ENCODE assay signal across 19 cellular contexts in the genomic region with DNA sequence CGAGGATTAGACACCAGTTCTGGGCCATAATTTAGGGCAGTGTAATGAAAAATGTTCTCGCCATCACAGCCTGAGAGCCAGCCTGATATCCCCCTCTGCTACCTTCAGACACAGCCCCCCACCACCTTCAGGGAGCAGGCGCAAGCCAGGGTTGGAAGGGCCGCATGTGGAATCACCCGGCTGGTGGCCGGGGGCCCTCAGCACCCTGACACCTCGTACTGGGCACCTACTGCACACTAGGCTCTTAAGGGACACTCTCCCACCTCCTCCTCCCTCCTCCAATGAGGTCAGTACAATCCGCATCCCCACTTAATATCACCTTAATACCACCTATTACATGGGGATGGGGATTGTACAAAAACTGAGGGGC. TPM values are rescaled to one million over a fixed set of nuclear protein-coding genes. Genes with fewer than 3 reads are reported as not detected.
A peak's percentile ranks its signal among the peaks of the same experiment; 100 is the strongest.
DNase-seq lines count a peak whose midpoint lies in the region; ATAC-seq, FAIRE-seq and TF ChIP-seq lines count a peak whose summit lies in the region.
"Had no signal": no experiment of that assay in that cellular context is flagged by ENCODE, and none has a peak within 500 bp of the region (broad histone marks: within the 10 kb centered on the region; RNA-seq: fewer than 3 reads in every experiment).

No MANE protein-coding gene starts in this region.

- DNase-seq in HCT116 (ENCODE audit: low read depth, low spot score) (no peak), astrocyte (ENCODE audit: low read depth) (no peak), kidney (peak; percentile 43), neuronal stem cell (ENCODE audit: low spot score) (no peak), HepG2 (ENCODE audit: low spot score) (no peak), germinal center (ENCODE audit: low spot score) (no peak), NCI-H1105 (lab: John Stamatoyannopoulos, UW) (no peak), DMS153 (lab: John Stamatoyannopoulos, UW) (no peak)
- DNase-seq: 8988T; CD4-positive, alpha-beta memory T cell; DMS 273 treated with DMSO at 0.1 percent for 48 hours; H7 had no signal

- no peak overlapping the region for H2BK12ac ChIP-seq in neuronal stem cell (ENCODE audit: low read length)

- no peak for ATAC-seq in HCT116
- ATAC-seq in HepG2, result no peak

- TF ChIP-seq EP300 in HepG2 (IDR thresholded peaks at IDR 0.05; ENCODE audit: low read depth in 2 of 2, low read length in 2 of 2), result no peak
- TF ChIP-seq EP300 in HepG2 (CRISPR knock-in tag; IDR thresholded peaks at IDR 0.05; ENCODE audit: borderline replicate concordance), result no peak

- no peak overlapping the region for H3K4me3 Mint-ChIP-seq in astrocyte (ENCODE audit: unreplicated experiment)
- H3K4me3 Mint-ChIP-seq: CD14-positive monocyte; CD4-positive, alpha-beta memory T cell; GM23338 had no signal

- H2AK5ac ChIP-seq in neuronal stem cell (ENCODE audit: low read depth, low read length), result peak overlapping the region; percentile 34

- H4K8ac ChIP-seq in neuronal stem cell (ENCODE audit: low read depth, low read length), result no peak overlapping the region

- no peak overlapping the region for H4K91ac ChIP-seq in neuronal stem cell (ENCODE audit: low read depth, low read length, poor library complexity)

- peaks cover 24% of the 10 kb centered on the region for H3K4me1 Mint-ChIP-seq in astrocyte (ENCODE audit: low read depth, unreplicated experiment)
- H3K4me1 Mint-ChIP-seq: CD14-positive monocyte had no signal

- intact Hi-C loops in HCT116 (cut with micrococcal nuclease) (no loop called here), kidney (cut with DNase I) (no loop called here), HepG2 (cut with micrococcal nuclease; ENCODE audit: unreplicated experiment) (no loop called here)

- TF ChIP-seq POLR2A in HCT116 (IDR thresholded peaks at IDR 0.05; ENCODE audit: borderline replicate concordance, extremely low read depth, insufficient read depth, insufficient read length), result no peak
- TF ChIP-seq POLR2A in HepG2 (IDR thresholded peaks at IDR 0.05; ENCODE audit: insufficient read depth in 1 of 2, low read depth in 2 of 2, low read length in 2 of 2), result no peak

- WGBS in neuronal stem cell (ENCODE audit: extremely low coverage in 2 of 2, insufficient read length in 2 of 2, insufficient replicate concordance in 1 of 2), 2 donors, result no CpG with 5 or more reads among the region's 8 CpGs
- WGBS in HepG2 (ENCODE audit: low lambda C conversion rate), result 57% methylated on average over 8 of the region's 8 CpGs

- H3K9me2 ChIP-seq in HCT116 (ENCODE audit: insufficient read depth), result no peaks in the 10 kb centered on the region

- H3K27ac ChIP-seq in HCT116 (ENCODE audit: low read depth, low read length), result no peak overlapping the region
- no peak overlapping the region for H3K27ac ChIP-seq in astrocyte (ENCODE audit: low read depth, low read length)
- H3K27ac ChIP-seq in kidney (ENCODE audit: low read depth in 2 of 2, low read length in 2 of 2), result no peak overlapping the region
- no peak overlapping the region for H3K27ac ChIP-seq in neuronal stem cell (replicated peaks; ENCODE audit: low read length)
- no peak overlapping the region for H3K27ac ChIP-seq in HepG2 (ENCODE audit: extremely low read length, insufficient read depth, low read length)
- H3K27ac ChIP-seq: BLaER1 had no signal

- H4K20me1 ChIP-seq in HCT116 (ENCODE audit: insufficient read depth) (no peaks in the 10 kb centered on the region), astrocyte (ENCODE audit: insufficient read depth, low read length) (no peaks in the 10 kb centered on the region), HepG2 (ENCODE audit: insufficient read depth, low read length) (no peaks in the 10 kb centered on the region; the same call in 1 of the 2 replicates)
- H4K20me1 ChIP-seq: BLaER1 had no signal

- H3K79me1 ChIP-seq in neuronal stem cell (ENCODE audit: low read depth, low read length), result no peaks in the 10 kb centered on the region

- POLR2A ChIA-PET in HCT116 (lab: Charles Lee), result no interaction called here
- POLR2A ChIA-PET in HepG2 (lab: Yijun Ruan, JAX), result no interaction called here

- H3K36me3 ChIP-seq in HCT116 (ENCODE audit: control insufficient read depth in 1 of 2, insufficient read depth in 2 of 2, low read length in 2 of 2), result no peaks in the 10 kb centered on the region
- no peaks in the 10 kb centered on the region for H3K36me3 ChIP-seq in astrocyte (ENCODE audit: insufficient read depth, low read length)
- H3K36me3 ChIP-seq in kidney (ENCODE audit: control insufficient read depth in 1 of 2, insufficient read depth in 2 of 2, low read length in 2 of 2), result no peaks in the 10 kb centered on the region
- peaks cover 2 to 37% of the 10 kb centered on the region in 2 donors for H3K36me3 ChIP-seq in neuronal stem cell (replicated peaks in 1 of 2; ENCODE audit: control insufficient read depth in 2 of 2, insufficient read depth in 2 of 2, low read length in 2 of 2)
- no peaks in the 10 kb centered on the region for H3K36me3 ChIP-seq in HepG2 (replicated peaks in 1 of 2; ENCODE audit: control insufficient read depth in 1 of 2, insufficient read depth in 2 of 2, low read length in 2 of 2)
- H3K36me3 ChIP-seq: BLaER1 had no signal

- H3K23ac ChIP-seq in neuronal stem cell (ENCODE audit: low read depth, low read length, poor library complexity), result no peak overlapping the region

- in situ Hi-C loops in HepG2 (cut with HindIII; ENCODE audit: extremely low pct_ligation_motif_present, low pct_unique_long_range_greater_than_20kb), result no loop called here

- H3K79me2 ChIP-seq in HCT116 (ENCODE audit: insufficient read depth, low read length) (no peaks in the 10 kb centered on the region), astrocyte (ENCODE audit: insufficient read depth, low read length) (no peaks in the 10 kb centered on the region), HepG2 (ENCODE audit: insufficient read depth, low read length) (no peaks in the 10 kb centered on the region)

- H3K27me3 Mint-ChIP-seq in astrocyte (ENCODE audit: low read depth, unreplicated experiment), result no peaks in the 10 kb centered on the region

- TF ChIP-seq CTCF in HCT116 (IDR thresholded peaks at IDR 0.05 in 2 of 3, conservative IDR thresholded peaks at IDR 0.05 in 1 of 3; ENCODE audit: borderline replicate concordance in 1 of 3, insufficient read depth in 1 of 3, low read depth in 2 of 3, low read length in 2 of 3), result no peak
- TF ChIP-seq CTCF in astrocyte (IDR thresholded peaks at IDR 0.05; ENCODE audit: insufficient read depth, low read depth, low read length), result no peak
- TF ChIP-seq CTCF in kidney (IDR thresholded peaks at IDR 0.05; ENCODE audit: borderline replicate concordance, extremely low read depth, insufficient read depth), result no peak
- no peak for TF ChIP-seq CTCF in HepG2 (CRISPR knock-in tag; IDR thresholded peaks at IDR 0.05)

- H3K4ac ChIP-seq in neuronal stem cell (ENCODE audit: low read length), result no peak overlapping the region

- BruUV-seq in HCT116 (replicated peaks; lab: Mats Ljungman, UMichigan) (no TSS peak), HepG2 (replicated peaks; lab: Mats Ljungman, UMichigan) (no TSS peak)

- no peak overlapping the region for H2AFZ ChIP-seq in HCT116 (ENCODE audit: low read depth, low read length, poor library complexity, severe bottlenecking)
- no peak overlapping the region for H2AFZ ChIP-seq in astrocyte (ENCODE audit: low read depth, low read length)
- no peak overlapping the region for H2AFZ ChIP-seq in neuronal stem cell (ENCODE audit: low read length)
- H2AFZ ChIP-seq in HepG2 (ENCODE audit: low read length), result no peak overlapping the region
- H2AFZ ChIP-seq: GM23338 had no signal

- peak overlapping the region; percentile 75 for H3K27ac Mint-ChIP-seq in astrocyte (ENCODE audit: unreplicated experiment)
- H3K27ac Mint-ChIP-seq: CD14-positive monocyte; CD4-positive, alpha-beta memory T cell; GM23338 had no signal

- H2BK120ac ChIP-seq in neuronal stem cell (ENCODE audit: low read depth, low read length), result no peak overlapping the region

- H3K4me3 ChIP-seq in HCT116 (replicated peaks in 1 of 2; ENCODE audit: low read depth in 1 of 2, low read length in 2 of 2) (no peak overlapping the region), astrocyte (ENCODE audit: insufficient read depth, low read depth, low read length) (no peak overlapping the region), kidney (ENCODE audit: low read length in 2 of 2) (no peak overlapping the region), neuronal stem cell (ENCODE audit: low read length in 2 of 2) (no peak overlapping the region), HepG2 (replicated peaks in 1 of 3; ENCODE audit: insufficient read depth in 1 of 3, low read depth in 2 of 3, low read length in 3 of 3) (no peak overlapping the region)
- H3K4me3 ChIP-seq: BLaER1, GM23338 had no signal

- no peak for TF ChIP-seq RAD21 in HCT116 (IDR thresholded peaks at IDR 0.05; ENCODE audit: low read depth)
- no peak for TF ChIP-seq RAD21 in HepG2 (CRISPR knock-in tag; IDR thresholded peaks at IDR 0.05)

- CTCF ChIA-PET in HCT116 (lab: Charles Lee), result no interaction called here
- CTCF ChIA-PET in HepG2 (lab: Yijun Ruan, JAX; ENCODE audit: low intra/inter-chr PET ratio, low total read pairs), result no interaction called here

- H3K9ac ChIP-seq in HCT116 (ENCODE audit: low read length) (no peak overlapping the region), astrocyte (ENCODE audit: low read length) (no peak overlapping the region), kidney (ENCODE audit: low read length in 2 of 2) (no peak overlapping the region), neuronal stem cell (ENCODE audit: low read depth, low read length, poor library complexity) (no peak overlapping the region), HepG2 (ENCODE audit: insufficient read depth, low read depth, low read length) (no peak overlapping the region)
- H3K9ac ChIP-seq: BLaER1 had no signal

- H3K4me2 ChIP-seq in HCT116 (ENCODE audit: low read length) (0 out of 2 replicates have a peak overlapping the region, but pooled peaks have one; percentile 79), astrocyte (ENCODE audit: low read length) (no peak overlapping the region), neuronal stem cell (ENCODE audit: insufficient read depth, low read length, poor library complexity, severe bottlenecking) (no peak overlapping the region), HepG2 (ENCODE audit: low read depth, low read length) (no peak overlapping the region)
- H3K4me2 ChIP-seq: BLaER1, GM23338 had no signal

- RAD21 ChIA-PET in HCT116 (lab: Charles Lee; ENCODE audit: low non-redundant PET in 1 of 2, low total read pairs in 2 of 2, uncharacterized antibody in 2 of 2, unreplicated experiment in 2 of 2), result no interaction called here

- H3K4me1 ChIP-seq in HCT116 (ENCODE audit: control insufficient read depth in 1 of 2, insufficient read depth in 2 of 2, low read length in 2 of 2) (peaks cover 19 to 53% of the 10 kb centered on the region in 2 experiments), astrocyte (ENCODE audit: insufficient read depth, low read length) (peaks cover 17% of the 10 kb centered on the region), kidney (ENCODE audit: control insufficient read depth in 1 of 2, insufficient read depth in 1 of 2, low read depth in 1 of 2, low read length in 2 of 2) (peaks cover 0 to 3% of the 10 kb centered on the region in 2 donors), neuronal stem cell (ENCODE audit: control insufficient read depth in 2 of 2, insufficient read depth in 1 of 2, low read depth in 1 of 2, low read length in 2 of 2) (peaks cover 17 to 23% of the 10 kb centered on the region in 2 donors), HepG2 (ENCODE audit: insufficient read depth, low read length) (peaks cover 15% of the 10 kb centered on the region)

- peaks cover 9% of the 10 kb centered on the region for H3K9me3 Mint-ChIP-seq in astrocyte (ENCODE audit: unreplicated experiment)

- no peak overlapping the region for H3K14ac ChIP-seq in neuronal stem cell (ENCODE audit: low read length)

- H3K9me3 ChIP-seq in HCT116 (ENCODE audit: control insufficient read depth in 1 of 2, insufficient read depth in 1 of 2, low read depth in 1 of 2, low read length in 2 of 2) (no peaks in the 10 kb centered on the region), astrocyte (ENCODE audit: insufficient read depth, low read depth, low read length) (peaks cover 3% of the 10 kb centered on the region), kidney (ENCODE audit: control insufficient read depth in 1 of 2, low read length in 2 of 2) (peaks cover 0 to 8% of the 10 kb centered on the region in 2 donors), neuronal stem cell (replicated peaks in 1 of 2; ENCODE audit: control insufficient read depth in 2 of 2, insufficient read depth in 1 of 2, low read depth in 1 of 2, low read length in 2 of 2) (peaks cover 0 to 2% of the 10 kb centered on the region in 2 donors), HepG2 (ENCODE audit: low read length) (peaks cover 6% of the 10 kb centered on the region; the same call in 1 of the 2 replicates)

- H3K27me3 ChIP-seq in HCT116 (ENCODE audit: insufficient read depth, low read length), result peaks cover 11% of the 10 kb centered on the region; the same call in 1 of the 2 replicates
- H3K27me3 ChIP-seq in astrocyte (ENCODE audit: insufficient read depth, low read length), result no peaks in the 10 kb centered on the region
- peaks cover 0 to 2% (median 0%) of the 10 kb centered on the region in 3 experiments for H3K27me3 ChIP-seq in neuronal stem cell (ENCODE audit: control insufficient read depth in 3 of 3, insufficient read depth in 3 of 3, low read depth in 1 of 3, low read length in 3 of 3)
- peaks cover 14 to 47% of the 10 kb centered on the region in 2 experiments; a peak in 4 of 5 replicates for H3K27me3 ChIP-seq in HepG2 (ENCODE audit: control insufficient read depth in 1 of 2, insufficient read depth in 2 of 2, low read length in 2 of 2)

- no peak overlapping the region for H2BK15ac ChIP-seq in neuronal stem cell (ENCODE audit: low read length)

- no peaks in the 10 kb centered on the region for H3K36me3 Mint-ChIP-seq in astrocyte (ENCODE audit: low read depth, unreplicated experiment)
- H3K36me3 Mint-ChIP-seq: CD14-positive monocyte; CD4-positive, alpha-beta memory T cell had no signal

- peak overlapping the region; percentile 83 for H3K18ac ChIP-seq in neuronal stem cell (ENCODE audit: low read length)

- no peak overlapping the region for H2BK5ac ChIP-seq in neuronal stem cell (ENCODE audit: low read length)

- no peak for FAIRE-seq in astrocyte (lab: Jason Lieb, UNC)
- FAIRE-seq in kidney (lab: Jason Lieb, UNC), result no peak
- FAIRE-seq in HepG2 (lab: Jason Lieb, UNC), result no peak
- FAIRE-seq: G401.6, GM12892, GM18507 had no signal

RNA-seq across cellular contexts. Expression of a gene that starts 55.5 kb away (rescaled TPM):
- 7.0 TPM for total RNA-seq in HCT116 (2021; ENCODE audit: unreplicated experiment)
- polyA plus RNA-seq in HCT116 (2012), result 9.6 and 11.4 TPM in 2 replicates
- 12.3 and 15.3 TPM in 2 replicates for total RNA-seq in astrocyte
- total RNA-seq in kidney, result 1.6 TPM
- polyA plus RNA-seq in kidney (ENCODE audit: insufficient read depth, low read depth, low replicate concordance), result 11.3 TPM
- 17.6 TPM for polyA plus RNA-seq in neuronal stem cell (2013, experiment 1 of 2)
- 17.7 TPM for polyA plus RNA-seq in neuronal stem cell (2013, experiment 2 of 2)
- not detected in 2 replicates for total RNA-seq in HepG2 (2016; rRNA removed; fragmentation: Illumina TruSeq; extraction: Trizol)
- not detected in 2 replicates for total RNA-seq in HepG2 (2016; cell fraction: cytosol; rRNA removed; fragmentation: Illumina TruSeq; extraction: Trizol; ENCODE audit: low read depth)
- not detected in 2 replicates for total RNA-seq in HepG2 (2016; cell fraction: insoluble cytoplasmic fraction; rRNA removed; fragmentation: Illumina TruSeq; extraction: Trizol)
- not detected in 2 replicates for total RNA-seq in HepG2 (2016; cell fraction: membrane; rRNA removed; fragmentation: Illumina TruSeq; extraction: Trizol)
- not detected in 2 replicates for total RNA-seq in HepG2 (2016; cell fraction: nucleus; rRNA removed; fragmentation: Illumina TruSeq; extraction: Trizol)
- polyA plus RNA-seq in HepG2 (2011; rRNA removed), result not detected in 2 replicates
- not detected in 2 replicates for polyA plus RNA-seq in HepG2 (2011; cell fraction: cytosol; rRNA removed)
- not detected in 2 replicates for polyA plus RNA-seq in HepG2 (2011; cell fraction: nucleus; rRNA removed)
- polyA plus RNA-seq in HepG2 (2012), result not detected in 2 replicates
- not detected in 2 replicates for polyA plus RNA-seq in HepG2 (2016; cell fraction: cytosol; fragmentation: Illumina TruSeq; extraction: Trizol; ENCODE audit: low read depth)
- polyA plus RNA-seq in HepG2 (2016; cell fraction: insoluble cytoplasmic fraction; fragmentation: Illumina TruSeq; extraction: Trizol; ENCODE audit: low read depth), result not detected in 2 replicates
- not detected in 2 replicates for polyA plus RNA-seq in HepG2 (2016; cell fraction: membrane; fragmentation: Illumina TruSeq; extraction: Trizol; ENCODE audit: low read depth)
- polyA plus RNA-seq in HepG2 (2016; cell fraction: nucleus; fragmentation: Illumina TruSeq; extraction: Trizol; ENCODE audit: insufficient read depth, low read depth), result not detected in 2 replicates
- not detected in 2 replicates for polyA minus RNA-seq in HepG2 (2011; rRNA and poly(A)+ RNA removed; ENCODE audit: low replicate concordance)
- polyA minus RNA-seq in HepG2 (2011; cell fraction: cytosol; rRNA and poly(A)+ RNA removed), result not detected in 2 replicates
- polyA minus RNA-seq in HepG2 (2011; cell fraction: nucleus; rRNA and poly(A)+ RNA removed), result not detected in 2 replicates
- total RNA-seq: CD4-positive, alpha-beta memory T cell had no signal
- polyA plus RNA-seq: AG04450; CD14-positive monocyte; CD4-positive, alpha-beta memory T cell had no signal
